ENCODE assay signal across 10 cellular contexts in the genomic region with DNA sequence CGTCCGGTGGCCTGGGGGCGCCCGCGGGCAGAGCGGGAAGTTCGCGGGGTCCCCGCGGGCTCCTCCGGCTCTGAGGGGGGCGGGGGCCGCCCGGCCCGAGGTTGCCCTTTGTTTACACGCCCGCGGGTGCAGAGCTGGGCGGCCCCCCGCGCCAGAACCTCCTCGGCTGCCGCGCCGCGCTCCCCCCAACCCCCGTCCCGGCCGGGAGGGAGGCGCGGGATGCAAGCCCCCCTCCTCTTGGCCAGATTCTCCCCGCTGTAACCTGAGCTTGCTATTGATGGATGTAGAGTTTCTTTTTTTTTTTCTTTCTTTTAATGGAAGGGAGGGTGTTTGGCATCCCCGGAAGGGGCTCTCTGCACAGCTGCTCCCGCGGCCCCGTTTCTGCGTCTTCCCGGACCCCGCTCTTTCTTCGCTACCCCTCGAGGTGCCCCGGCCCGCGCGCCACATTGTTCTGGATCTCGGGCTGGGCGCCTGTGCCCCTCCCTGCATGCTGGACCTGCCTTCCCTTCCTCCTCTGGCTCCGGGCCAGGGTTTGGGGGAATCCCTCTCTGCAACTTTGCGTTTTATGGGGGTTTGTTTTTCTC. TPM values are rescaled to one million over a fixed set of nuclear protein-coding genes. Genes with fewer than 3 reads are reported as not detected.
DNase-seq lines count a peak whose midpoint lies in the region; ATAC-seq, FAIRE-seq and TF ChIP-seq lines count a peak whose summit lies in the region.
"Had no signal": no experiment of that assay in that cellular context is flagged by ENCODE, and none has a peak within 500 bp of the region (broad histone marks: within the 10 kb centered on the region; RNA-seq: fewer than 3 reads in every experiment).

No MANE protein-coding gene starts in this region.

- H2AFZ ChIP-seq in GM23338 (no peak overlapping the region), PC-3 (ENCODE audit: low read length) (peak overlapping the region; percentile 80), endothelial cell of umbilical vein (ENCODE audit: low read depth, low read length) (peak overlapping the region; percentile 87)

- H3K9me3 ChIP-seq in PC-3 (ENCODE audit: low read length) (no peaks in the 10 kb centered on the region), endothelial cell of umbilical vein (replicated peaks; ENCODE audit: control insufficient read depth, insufficient read depth, low read length) (no peaks in the 10 kb centered on the region), prostate gland (no peaks in the 10 kb centered on the region)

- TF ChIP-seq POLR2A in endothelial cell of umbilical vein (IDR thresholded peaks at IDR 0.05; ENCODE audit: low read depth, low read length) = no peak
- TF ChIP-seq POLR2A in prostate gland (IDR thresholded peaks at IDR 0.05) = no peak

- 2% methylated on average over 34 of the region's 49 CpGs for WGBS in prostate gland

- FAIRE-seq in endothelial cell of umbilical vein (lab: Jason Lieb, UNC) = no peak
- FAIRE-seq in D721Med (lab: Jason Lieb, UNC) = no peak

- peaks cover 0 to 8% (median 3%) of the 10 kb centered on the region in 7 donors for H3K9me3 Mint-ChIP-seq in CD14-positive monocyte
- no peaks in the 10 kb centered on the region; the same call in 2 of the 3 replicates for H3K9me3 Mint-ChIP-seq in GM23338

- dilution Hi-C loops in endothelial cell of umbilical vein (cut with MboI; ENCODE audit: extremely low pct_ligation_motif_present, low sequenced_read_pairs) = no loop called here

- H3K27me3 Mint-ChIP-seq in CD14-positive monocyte (ENCODE audit: low read depth in 3 of 3) (peaks cover 57 to 85% (median 70%) of the 10 kb centered on the region in 3 donors), GM23338 (ENCODE audit: insufficient read depth, low read depth, poor library complexity) (peaks cover 33% of the 10 kb centered on the region)

- H3K79me2 ChIP-seq in GM23338 (replicated peaks; ENCODE audit: insufficient read depth) = peaks cover 30% of the 10 kb centered on the region
- H3K79me2 ChIP-seq in PC-3 (ENCODE audit: low read length) = peaks cover 34% of the 10 kb centered on the region
- H3K79me2 ChIP-seq in endothelial cell of umbilical vein (ENCODE audit: control insufficient read depth, insufficient read depth, low read length) = no peaks in the 10 kb centered on the region

- CTCF ChIA-PET in PC-3 (lab: Charles Lee) = no interaction called here
- CTCF ChIA-PET in endothelial cell of umbilical vein (lab: Charles Lee) = interaction anchor here (1.0 to 2.0 kb wide), 6 partner anchors 9 to 213 kb away, joined by 3 to 9 read pairs (median 6); no protein-coding TSS in a partner anchor

- H3K36me3 Mint-ChIP-seq in CD14-positive monocyte (peaks cover 8 to 11% of the 10 kb centered on the region in 2 donors), GM23338 (ENCODE audit: low read depth) (peaks cover 48% of the 10 kb centered on the region)

- H3K4me3 Mint-ChIP-seq in CD14-positive monocyte (peak overlapping the region; percentile 81 to 94), GM23338 (peak overlapping the region; percentile 96)

- DNase-seq in CD14-positive monocyte (ENCODE audit: low spot score) = no peak
- peak; percentile 75 for DNase-seq in GM23338 (ENCODE audit: low spot score)
- DNase-seq in PC-3 = peak; percentile 41
- DNase-seq in endothelial cell of umbilical vein (ENCODE audit: low read depth, low spot score) = no peak
- no peak for DNase-seq in prostate gland (ENCODE audit: low spot score)
- no peak for DNase-seq in activated CD4-positive, CD25-positive, alpha-beta regulatory T cell (lab: John Stamatoyannopoulos, UW)
- no peak for DNase-seq in D721Med (ENCODE audit: insufficient read length, low spot score)
- no peak for DNase-seq in NCI-H226

- H3K9me2 ChIP-seq in GM23338 (ENCODE audit: insufficient read depth) (no peaks in the 10 kb centered on the region), PC-3 (replicated peaks; ENCODE audit: low read length) (no peaks in the 10 kb centered on the region)

- ATAC-seq in GM23338 (peak; percentile 43), PC-3 (peak; percentile 6; the same call in 1 of the 2 replicates)

- H3K27me3 ChIP-seq in GM23338 (ENCODE audit: insufficient read depth) = peaks cover 12% of the 10 kb centered on the region
- no peaks in the 10 kb centered on the region for H3K27me3 ChIP-seq in PC-3 (ENCODE audit: low read length)
- H3K27me3 ChIP-seq in endothelial cell of umbilical vein (ENCODE audit: control insufficient read depth in 2 of 2, insufficient read depth in 2 of 2, low read length in 2 of 2) = peaks cover 7 to 9% of the 10 kb centered on the region in 2 experiments
- H3K27me3 ChIP-seq in prostate gland (replicated peaks; ENCODE audit: insufficient read depth) = peaks cover 5% of the 10 kb centered on the region

- H3K27ac ChIP-seq in GM23338 (ENCODE audit: low read depth) (peak overlapping the region; percentile 83), PC-3 (ENCODE audit: low read length) (0 out of 2 replicates have a peak overlapping the region, but pooled peaks have one; percentile 17), endothelial cell of umbilical vein (ENCODE audit: insufficient read depth, low read depth, low read length) (no peak overlapping the region), prostate gland (no peak overlapping the region)

- H3K27ac Mint-ChIP-seq in CD14-positive monocyte (peak overlapping the region in 2 of 7 donors; percentile 24 to 67), GM23338 (peak overlapping the region; percentile 93)

- intact Hi-C loops in CD14-positive monocyte (cut with micrococcal nuclease) = no loop called here
- intact Hi-C loops in PC-3 (cut with micrococcal nuclease) = loop anchor here (2.0 kb wide), 1 partner anchor 18 kb away; the partner anchor contains the start of gene CBX8
- intact Hi-C loops in endothelial cell of umbilical vein (cut with micrococcal nuclease) = loop anchor here (1.0 kb wide), 1 partner anchor 19 kb away; the partner anchor contains the start of gene CBX8
- intact Hi-C loops in prostate gland (cut with DNase I) = no loop called here

- H3F3A ChIP-seq in GM23338 (replicated peaks; ENCODE audit: low read depth) = peaks cover 18% of the 10 kb centered on the region; the same call in 1 of the 2 replicates
- no peaks in the 10 kb centered on the region for H3F3A ChIP-seq in PC-3 (ENCODE audit: low read length, unreplicated experiment)

- H3K4me2 ChIP-seq in GM23338 (peak overlapping the region; percentile 97), PC-3 (ENCODE audit: low read length) (peak overlapping the region; percentile 93), endothelial cell of umbilical vein (ENCODE audit: insufficient read depth, low read length) (peak overlapping the region; percentile 67)

- peaks cover 37% of the 10 kb centered on the region for H3K4me1 Mint-ChIP-seq in CD14-positive monocyte
- H3K4me1 Mint-ChIP-seq in GM23338 = peaks cover 48% of the 10 kb centered on the region

- H3K9me1 ChIP-seq in endothelial cell of umbilical vein (replicated peaks; ENCODE audit: control insufficient read depth, extremely low read depth, insufficient read depth, low read length) = no peaks in the 10 kb centered on the region

- H3K9ac ChIP-seq in PC-3 (ENCODE audit: low read length) (peak overlapping the region; percentile 53), endothelial cell of umbilical vein (replicated peaks; ENCODE audit: extremely low read depth, insufficient read depth, low read length) (peak overlapping the region; percentile 19)

- BruUV-seq in PC-3 (replicated peaks; lab: Mats Ljungman, UMichigan) (no TSS peak), endothelial cell of umbilical vein (replicated peaks; lab: Mats Ljungman, UMichigan) (no TSS peak)

- H3K4me3 ChIP-seq in GM23338 = peak overlapping the region; percentile 97
- peak overlapping the region; percentile 92 for H3K4me3 ChIP-seq in PC-3 (ENCODE audit: low read length)
- peak overlapping the region; percentile 67 to 95 (median 69) for H3K4me3 ChIP-seq in endothelial cell of umbilical vein (replicated peaks in 1 of 3; ENCODE audit: insufficient read depth in 1 of 3, low read depth in 1 of 3, low read length in 3 of 3)
- peak overlapping the region; percentile 37 to 54 for H3K4me3 ChIP-seq in prostate gland

- H4K20me1 ChIP-seq in GM23338 (replicated peaks; ENCODE audit: insufficient read depth) = peaks cover 27% of the 10 kb centered on the region
- peaks cover 10% of the 10 kb centered on the region; the same call in 1 of the 2 replicates for H4K20me1 ChIP-seq in PC-3 (ENCODE audit: low read length)
- H4K20me1 ChIP-seq in endothelial cell of umbilical vein (replicated peaks; ENCODE audit: control insufficient read depth, extremely low read depth, insufficient read depth, low read length) = no peaks in the 10 kb centered on the region

- H3K4me1 ChIP-seq in GM23338 (ENCODE audit: insufficient read depth) (peaks cover 23% of the 10 kb centered on the region), PC-3 (ENCODE audit: insufficient read depth, low read length) (peaks cover 33% of the 10 kb centered on the region), endothelial cell of umbilical vein (ENCODE audit: control insufficient read depth, extremely low read depth, insufficient read depth, low read length) (peaks cover 20% of the 10 kb centered on the region), prostate gland (replicated peaks) (peaks cover 7% of the 10 kb centered on the region)

- TF ChIP-seq CTCF in CD14-positive monocyte (IDR thresholded peaks at IDR 0.05) (no peak), GM23338 (conservative IDR thresholded peaks at IDR 0.05; ENCODE audit: low read depth in 2 of 2) (no peak), PC-3 (conservative IDR thresholded peaks at IDR 0.05; ENCODE audit: low read depth, low read length) (no peak), endothelial cell of umbilical vein (IDR thresholded peaks at IDR 0.05; ENCODE audit: extremely low read depth in 1 of 2, insufficient read depth in 1 of 2, low read depth in 1 of 2, low read length in 2 of 2) (no peak), prostate gland (IDR thresholded peaks at IDR 0.05) (no peak), D721Med (IDR thresholded peaks at IDR 0.05; ENCODE audit: insufficient read depth, missing control alignments) (no peak)

- POLR2A ChIA-PET in PC-3 (lab: Charles Lee; ENCODE audit: unreplicated experiment) (interaction anchor here (0.6 kb wide), 1 partner anchor 69 kb away, joined by 3 read pairs; no protein-coding TSS in a partner anchor), endothelial cell of umbilical vein (lab: Charles Lee) (no interaction called here)

- H3K36me3 ChIP-seq in GM23338 (ENCODE audit: insufficient read depth) = peaks cover 8% of the 10 kb centered on the region
- peaks cover 23% of the 10 kb centered on the region; the same call in 1 of the 2 replicates for H3K36me3 ChIP-seq in PC-3 (ENCODE audit: low read depth, low read length)
- no peaks in the 10 kb centered on the region for H3K36me3 ChIP-seq in endothelial cell of umbilical vein (ENCODE audit: control insufficient read depth in 2 of 2, extremely low read depth in 1 of 2, insufficient read depth in 2 of 2, low read length in 2 of 2)
- H3K36me3 ChIP-seq in prostate gland = no peaks in the 10 kb centered on the region

RNA-seq across cellular contexts. Expression of gene CBX2, which starts 0.6 kb away (rescaled TPM):
- polyA plus RNA-seq in CD14-positive monocyte (under 1 TPM in 1 of 2 donors, not detected in 1; 0.09 TPM), GM23338 (2016; fragmentation: Nextera tagmentation; extraction: Ambion mirVana) (26.6 and 29.2 TPM in 2 replicates), endothelial cell of umbilical vein (10.5 and 12.6 TPM in 2 replicates)
- 91.1 and 114 TPM in 2 replicates for total RNA-seq in GM23338 (2014; rRNA removed; shearing (Covaris generic))
- total RNA-seq in PC-3 (2014; rRNA removed) (39.2 and 43.9 TPM in 2 replicates), endothelial cell of umbilical vein (19.8 and 20.0 TPM in 2 replicates), prostate gland (10 to 100 TPM in 1 of 2 donors, 1 to 10 TPM in 1; 2.0 to 17.0 TPM)
- polyA plus RNA-seq in endothelial cell of umbilical vein (2011; cell fraction: cytosol; rRNA removed) = 8.4 and 9.0 TPM in 2 replicates
- polyA plus RNA-seq in endothelial cell of umbilical vein (2011; cell fraction: nucleus; rRNA removed) = 11.0 and 11.7 TPM in 2 replicates
- polyA plus RNA-seq in endothelial cell of umbilical vein (2012) = 9.3 and 9.8 TPM in 2 replicates
- polyA minus RNA-seq in endothelial cell of umbilical vein = 11.0 and 12.1 TPM in 2 replicates
- 23.6 TPM for polyA minus RNA-seq in endothelial cell of umbilical vein (2011; cell fraction: cytosol; rRNA and poly(A)+ RNA removed)
- 3.8 and 6.0 TPM in 2 replicates for polyA minus RNA-seq in endothelial cell of umbilical vein (2011; cell fraction: nucleus; rRNA and poly(A)+ RNA removed)

RNA-seq across cellular contexts. Expression of gene CBX8, which starts 18.3 kb away (rescaled TPM):
- polyA plus RNA-seq in CD14-positive monocyte (1 to 10 TPM; 2.5 TPM), GM23338 (2016; fragmentation: Nextera tagmentation; extraction: Ambion mirVana) (1.1 and 1.3 TPM in 2 replicates), endothelial cell of umbilical vein (0.49 and 0.69 TPM in 2 replicates)
- total RNA-seq in GM23338 (2014; rRNA removed; shearing (Covaris generic)) = 0.16 and 1.0 TPM in 2 replicates
- total RNA-seq in PC-3 (2014; rRNA removed) (11.3 and 12.8 TPM in 2 replicates), endothelial cell of umbilical vein (3.1 TPM in 2 replicates), prostate gland (1 to 10 TPM; 4.7 to 4.8 TPM)
- 0.28 and 0.41 TPM in 2 replicates for polyA plus RNA-seq in endothelial cell of umbilical vein (2011; cell fraction: cytosol; rRNA removed)
- polyA plus RNA-seq in endothelial cell of umbilical vein (2011; cell fraction: nucleus; rRNA removed) = 0.40 and 1.1 TPM in 2 replicates
- polyA plus RNA-seq in endothelial cell of umbilical vein (2012) = 1.4 and 1.8 TPM in 2 replicates
- polyA minus RNA-seq in endothelial cell of umbilical vein = 0.25 and 1.1 TPM in 2 replicates
- polyA minus RNA-seq in endothelial cell of umbilical vein (2011; cell fraction: cytosol; rRNA and poly(A)+ RNA removed) = 2.4 TPM
- 0.19 and 0.34 TPM in 2 replicates for polyA minus RNA-seq in endothelial cell of umbilical vein (2011; cell fraction: nucleus; rRNA and poly(A)+ RNA removed)

RNA-seq across cellular contexts. Expression of gene ENPP7, which starts 47.9 kb away (rescaled TPM):
- polyA plus RNA-seq in CD14-positive monocyte (not detected), GM23338 (2016; fragmentation: Nextera tagmentation; extraction: Ambion mirVana) (not detected in 2 replicates), endothelial cell of umbilical vein (not detected in 2 replicates)
- not detected in 2 replicates for total RNA-seq in GM23338 (2014; rRNA removed; shearing (Covaris generic))
- total RNA-seq in PC-3 (2014; rRNA removed) (not detected in 2 replicates), endothelial cell of umbilical vein (not detected in 2 replicates), prostate gland (not detected)
- not detected in 2 replicates for polyA plus RNA-seq in endothelial cell of umbilical vein (2011; cell fraction: cytosol; rRNA removed)
- polyA plus RNA-seq in endothelial cell of umbilical vein (2011; cell fraction: nucleus; rRNA removed) = not detected in 2 replicates
- polyA plus RNA-seq in endothelial cell of umbilical vein (2012) = not detected in 2 replicates
- polyA minus RNA-seq in endothelial cell of umbilical vein = not detected in 2 replicates
- polyA minus RNA-seq in endothelial cell of umbilical vein (2011; cell fraction: cytosol; rRNA and poly(A)+ RNA removed) = not detected
- polyA minus RNA-seq in endothelial cell of umbilical vein (2011; cell fraction: nucleus; rRNA and poly(A)+ RNA removed) = not detected in 2 replicates
- total RNA-seq: M059J, pulmonary artery endothelial cell had no signal

Comparison
In these comparisons a context has a peak if more than half of its experiments do, and no peak if none do; other contexts are left out.
1. DNase-seq: peak in GM23338 (single experiment) and PC-3 (single experiment); none in CD14-positive monocyte (single experiment), endothelial cell of umbilical vein (single experiment), prostate gland (single experiment), activated CD4-positive, CD25-positive, alpha-beta regulatory T cell (0 of 4), D721Med (single experiment) and NCI-H226 (single experiment).
2. H3K27ac ChIP-seq: peak in GM23338 (single experiment) and PC-3 (single experiment); none in endothelial cell of umbilical vein (single experiment) and prostate gland (0 of 2).
3. H3K4me3 ChIP-seq: peak in every context shown above with its lines; median percentile 97 in GM23338; 92 in PC-3; 69 in endothelial cell of umbilical vein; 46 in prostate gland.
4. intact Hi-C loops: an anchor here in PC-3 (2.0 kb wide) and endothelial cell of umbilical vein (1.0 kb wide); none called in CD14-positive monocyte and prostate gland.
5. Peak in every context shown above with its lines, with median percentiles within 50 percentile points of each other: H3K4me2 ChIP-seq.